Comparison of ENCODE assay signal across 8 cellular contexts in the genomic region with DNA sequence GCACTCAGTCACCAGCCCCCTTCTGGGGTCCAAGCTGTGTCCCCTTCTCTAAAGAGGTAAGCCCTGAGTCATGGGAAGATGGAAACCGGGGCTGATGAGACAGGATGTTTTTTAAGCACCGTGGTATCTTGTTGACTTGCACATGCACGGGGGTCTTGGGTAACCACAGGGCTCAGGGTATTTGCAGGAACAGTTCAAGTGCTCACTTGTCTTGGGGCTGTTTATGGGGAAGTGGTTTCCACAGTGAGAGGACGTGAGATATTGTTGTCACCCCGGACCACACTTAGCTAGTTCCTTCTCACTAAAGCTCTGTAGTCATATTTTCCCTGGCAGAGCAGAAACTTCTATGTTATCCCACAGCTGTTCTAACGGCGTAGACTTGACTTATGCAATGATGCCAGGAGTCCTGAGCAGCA. TPM values are rescaled to one million over a fixed set of nuclear protein-coding genes. Genes with fewer than 3 reads are reported as not detected.
DNase-seq lines count a peak whose midpoint lies in the region; ATAC-seq, FAIRE-seq and TF ChIP-seq lines count a peak whose summit lies in the region.

No MANE protein-coding gene starts in this region.

- H3K9me3 Mint-ChIP-seq in neural crest cell: no peaks in the 10 kb centered on the region

- no peaks in the 10 kb centered on the region for H3K36me3 Mint-ChIP-seq in neural crest cell (ENCODE audit: low read depth)

- TF ChIP-seq CTCF in neural crest cell (conservative IDR thresholded peaks at IDR 0.05) (no peak), D721Med (IDR thresholded peaks at IDR 0.05; ENCODE audit: insufficient read depth, missing control alignments) (no peak)

- H3K27ac Mint-ChIP-seq in neural crest cell (ENCODE audit: unreplicated experiment): peak overlapping the region; percentile 50

- DNase-seq in UCSD-AML1 (lab: John Stamatoyannopoulos, UW; ENCODE audit: unreplicated experiment) (peak; percentile 68), neural crest cell (ENCODE audit: low read depth, low spot score) (no peak), D721Med (ENCODE audit: insufficient read length, low spot score) (no peak), SHP77 treated with DMSO at 0.1 percent for 48 hours (lab: John Stamatoyannopoulos, UW) (no peak), hippocampal formation (lab: John Stamatoyannopoulos, UW) (no peak), 8988T (no peak)

- H3K4me3 Mint-ChIP-seq in neural crest cell: no peak overlapping the region

- peak; percentile 61 for ATAC-seq in GM19023 (IDR thresholded peaks at IDR 0.05; ENCODE audit: unreplicated experiment)
- peak; percentile 68 for ATAC-seq in HG02981 (IDR thresholded peaks at IDR 0.05; ENCODE audit: unreplicated experiment)

- H3K4me1 Mint-ChIP-seq in neural crest cell: peaks cover 14% of the 10 kb centered on the region

- peaks cover 34% of the 10 kb centered on the region for H3K27me3 Mint-ChIP-seq in neural crest cell (ENCODE audit: low read depth)

- FAIRE-seq in D721Med (lab: Jason Lieb, UNC): no peak

RNA-seq across cellular contexts. Expression of a gene that starts 7.7 kb away (rescaled TPM):
- 0.82 and 1.6 TPM in 2 replicates for total RNA-seq in neural crest cell

RNA-seq across cellular contexts. Expression of a gene that starts 12.5 kb away (rescaled TPM):
- total RNA-seq in neural crest cell: 12.5 and 13.2 TPM in 2 replicates

RNA-seq across cellular contexts. Expression of a gene that starts 22.0 kb away (rescaled TPM):
- not detected in 2 replicates for total RNA-seq in neural crest cell
